In the genomic region with DNA sequence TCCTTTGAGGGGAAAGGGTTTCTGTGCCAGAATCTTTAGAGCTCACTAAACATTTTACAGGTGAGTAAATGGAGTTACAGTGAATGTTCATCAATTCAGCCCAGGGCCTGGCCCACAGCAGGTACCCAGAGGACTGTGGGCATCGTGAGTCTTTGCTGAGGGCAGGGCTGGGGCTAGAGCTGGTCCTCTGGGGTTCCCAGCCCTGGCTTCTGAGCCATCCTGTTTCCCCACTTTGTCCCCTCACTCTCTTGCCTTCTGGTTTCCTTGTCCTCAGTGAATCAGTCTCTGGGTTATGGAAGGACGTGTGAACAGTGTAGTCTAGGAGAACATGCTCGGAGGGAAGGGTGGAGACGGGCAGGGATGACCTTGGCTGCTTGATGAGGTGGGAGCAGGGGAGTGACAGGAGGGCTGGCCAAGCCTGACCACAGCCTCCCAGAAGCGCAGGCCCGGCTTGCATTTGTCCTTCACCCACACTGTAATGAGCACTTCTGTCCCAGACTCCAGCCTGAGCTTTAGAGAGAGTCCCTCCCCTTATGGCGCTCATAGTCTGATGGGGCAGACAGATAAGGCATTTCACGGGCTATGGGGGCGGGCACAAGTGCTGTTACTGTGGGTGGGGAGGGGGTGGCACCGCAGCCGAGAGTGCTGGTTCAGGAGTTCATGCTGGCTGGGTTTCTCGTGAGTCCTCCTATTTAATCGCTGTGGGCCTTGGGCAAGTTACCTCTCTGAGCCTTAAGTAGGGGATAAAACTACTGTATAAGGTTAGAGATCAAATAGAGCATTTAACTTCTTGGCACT, we compare ENCODE assay signal across 8 cellular contexts. TPM values are rescaled to one million over a fixed set of nuclear protein-coding genes. Genes with fewer than 3 reads are reported as not detected.
DNase-seq lines count a peak whose midpoint lies in the region; ATAC-seq and TF ChIP-seq lines count a peak whose summit lies in the region.

No MANE protein-coding gene starts in this region.

- TF ChIP-seq EP300 in ovary (IDR thresholded peaks at IDR 0.05), result no peak

- ATAC-seq in GM19324 (IDR thresholded peaks at IDR 0.05; ENCODE audit: low FRiP score, unreplicated experiment), result no peak

- 15 to 35% (median 24%) methylated on average over 12 to 13 of the region's 13 CpGs for WGBS in ovary, 3 donors

- peak overlapping the region; percentile 72 to 94 (median 82) for H3K9ac ChIP-seq in BLaER1 treated with 17β-estradiol and CSF1 and Interleukin-3, amounts not matched to agents 10 nM and 100 nM

- H3K36me3 ChIP-seq in BLaER1 treated with 17β-estradiol and CSF1 and Interleukin-3, amounts not matched to agents 10 nM and 100 nM, result peaks cover 55 to 81% (median 68%) of the 10 kb centered on the region in 11 experiments
- no peaks in the 10 kb centered on the region for H3K36me3 ChIP-seq in ovary

- no peaks in the 10 kb centered on the region for H3K27me3 ChIP-seq in BLaER1 treated with 17β-estradiol and CSF1 and Interleukin-3, amounts not matched to agents 10 nM and 100 nM
- H3K27me3 ChIP-seq in ovary, result no peaks in the 10 kb centered on the region

- DNase-seq in T-helper 9 cell (peak; percentile 66), ovary (peak in 3 of 5 donors; percentile 56 to 64 (median 61)), cerebellar cortex (ENCODE audit: low spot score) (no peak), GM13977 (ENCODE audit: low spot score) (no peak), HCEC 1CT (no peak)
- DNase-seq in effector CD4-positive, alpha-beta T cell, result peak; percentile 59

- in situ Hi-C loops in GM13977 (cut with MboI; ENCODE audit: low pct_unique_long_range_greater_than_20kb, low sequenced_read_pairs, unreplicated experiment), result no loop called here

- H4K20me1 ChIP-seq in BLaER1 treated with 17β-estradiol and CSF1 and Interleukin-3, amounts not matched to agents 10 nM and 100 nM, result peaks cover 0 to 75% (median 6%) of the 10 kb centered on the region in 11 experiments; a peak in 11 of 22 replicates

- no peak for TF ChIP-seq CTCF in ovary (IDR thresholded peaks at IDR 0.05)
- no peak for TF ChIP-seq CTCF in GM13977 (IDR thresholded peaks at IDR 0.05; ENCODE audit: extremely low read depth, insufficient read depth, missing control alignments)

- H3K4me1 ChIP-seq in BLaER1 treated with 17β-estradiol and CSF1 and Interleukin-3, amounts not matched to agents 10 nM and 100 nM, result peaks cover 96 to 100% (median 99%) of the 10 kb centered on the region in 10 experiments
- H3K4me1 ChIP-seq in ovary (ENCODE audit: insufficient read depth), result peaks cover 3% of the 10 kb centered on the region

- TF ChIP-seq POLR2A in ovary (IDR thresholded peaks at IDR 0.05), result no peak

- peak overlapping the region; percentile 3 to 64 (median 46); a peak in 19 of 20 replicates for H3K4me3 ChIP-seq in BLaER1 treated with 17β-estradiol and CSF1 and Interleukin-3, amounts not matched to agents 10 nM and 100 nM
- H3K4me3 ChIP-seq in ovary, result no peak overlapping the region

- H3K9me3 ChIP-seq in BLaER1 treated with 17β-estradiol and CSF1 and Interleukin-3, amounts not matched to agents 10 nM and 100 nM (replicated peaks in 1 of 11), result peaks cover 0 to 5% (median 3%) of the 10 kb centered on the region in 11 experiments; a peak in 11 of 22 replicates
- no peaks in the 10 kb centered on the region for H3K9me3 ChIP-seq in ovary

- peak overlapping the region; percentile 81 to 98 (median 95) for H3K27ac ChIP-seq in BLaER1 treated with 17β-estradiol and CSF1 and Interleukin-3, amounts not matched to agents 10 nM and 100 nM
- peak overlapping the region in 1 of 2 donors; percentile 15 for H3K27ac ChIP-seq in ovary

- intact Hi-C loops in ovary (cut with DNase I), result no loop called here

- H3K4me2 ChIP-seq in BLaER1 treated with 17β-estradiol and CSF1 and Interleukin-3, amounts not matched to agents 10 nM and 100 nM, result peak overlapping the region; percentile 84 to 99 (median 96)

RNA-seq across cellular contexts. Expression of a gene that starts 17.3 kb away (rescaled TPM):
- total RNA-seq in ovary, result 10 to 100 TPM; 19.9 to 39.6 (median 34.4) TPM
- polyA plus RNA-seq in ovary, result 10 to 100 TPM; 24.7 to 40.0 TPM

Comparison
In these comparisons a context has a peak if more than half of its experiments do, and no peak if none do; other contexts are left out.
1. DNase-seq: peak in T-helper 9 cell (single experiment), effector CD4-positive, alpha-beta T cell (single experiment) and ovary (3 of 5); none in cerebellar cortex (single experiment), GM13977 (single experiment) and HCEC 1CT (single experiment).